Comparison of ENCODE assay signal across 8 cellular contexts in the genomic region with DNA sequence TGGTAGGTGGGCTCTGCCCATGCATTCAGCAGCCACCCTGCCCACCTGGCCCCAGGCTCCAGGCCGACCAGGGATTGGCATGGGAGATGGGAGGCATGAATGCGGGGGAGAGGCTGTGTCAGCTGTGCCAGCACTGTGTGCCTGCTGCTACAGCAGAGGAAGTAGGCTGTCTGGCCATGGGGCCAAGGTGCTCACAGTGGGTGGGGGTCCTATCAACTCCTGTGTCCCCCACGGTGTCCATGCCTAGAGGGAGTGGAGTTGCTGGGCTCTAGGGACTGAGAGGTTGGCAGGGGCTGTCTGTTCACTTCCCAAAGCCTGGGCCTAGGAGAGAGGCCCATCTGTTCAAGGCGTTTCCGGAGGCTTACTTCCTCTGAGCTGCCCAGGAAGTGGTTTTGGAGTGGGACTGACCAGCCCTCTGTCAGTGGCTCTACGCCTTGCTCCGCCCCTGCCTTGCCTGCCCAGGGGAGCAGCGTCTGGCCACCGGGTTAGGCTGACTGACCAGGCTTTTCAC. TPM values are rescaled to one million over a fixed set of nuclear protein-coding genes. Genes with fewer than 3 reads are reported as not detected.
DNase-seq lines count a peak whose midpoint lies in the region; ATAC-seq, FAIRE-seq and TF ChIP-seq lines count a peak whose summit lies in the region.

No MANE protein-coding gene starts in this region.

- peak; percentile 59 for FAIRE-seq in GM18507 (lab: Jason Lieb, UNC)

- H3K9me3 ChIP-seq in SJCRH30 (replicated peaks) (no peaks in the 10 kb centered on the region), gastrocnemius medialis (no peaks in the 10 kb centered on the region)

- H3K27me3 ChIP-seq in SJCRH30 (no peaks in the 10 kb centered on the region), gastrocnemius medialis (no peaks in the 10 kb centered on the region)

- DNase-seq in GM18507 (ENCODE audit: extremely low spot score, insufficient read length, low read depth) (no peak), SJCRH30 (peak; percentile 76 to 84), foreskin fibroblast (peak; percentile 67 to 86), gastrocnemius medialis (peak; percentile 47 to 62), NCI-H2196 treated with DMSO at 0.1 percent for 48 hours (lab: John Stamatoyannopoulos, UW; ENCODE audit: unreplicated experiment) (no peak), D341Med (ENCODE audit: low spot score) (no peak)
- no peak for DNase-seq in activated naive CD4-positive, alpha-beta T cell treated with anti-CD3 and anti-CD28 coated beads, Interleukin-2, amount 50 U/mL, for 72 hours (ENCODE audit: low spot score in 2 of 2)
- no peak for DNase-seq in activated CD4-positive, alpha-beta T cell treated with anti-CD3 and anti-CD28 coated beads for 4 hours

- intact Hi-C loops in gastrocnemius medialis (cut with DNase I; ENCODE audit: low total_unique reads): no loop called here

- in situ Hi-C loops in gastrocnemius medialis (cut with MboI; ENCODE audit: low sequenced_read_pairs in 4 of 4): no loop called here

- no peaks in the 10 kb centered on the region for H3K9me3 Mint-ChIP-seq in activated naive CD4-positive, alpha-beta T cell treated with anti-CD3 and anti-CD28 coated beads, Interleukin-2, amount 50 U/mL, for 72 hours

- H3K27ac ChIP-seq in SJCRH30 (peak overlapping the region; percentile 42), gastrocnemius medialis (no peak overlapping the region)

- H3K27ac Mint-ChIP-seq in activated naive CD4-positive, alpha-beta T cell treated with anti-CD3 and anti-CD28 coated beads, Interleukin-2, amount 50 U/mL, for 72 hours: no peak overlapping the region

- H3K36me3 ChIP-seq in SJCRH30: no peaks in the 10 kb centered on the region
- no peaks in the 10 kb centered on the region for H3K36me3 ChIP-seq in gastrocnemius medialis

- H3K4me1 ChIP-seq in SJCRH30 (peaks cover 15% of the 10 kb centered on the region), gastrocnemius medialis (peaks cover 4 to 6% of the 10 kb centered on the region in 2 donors)

- H3K4me3 ChIP-seq in SJCRH30: no peak overlapping the region
- no peak overlapping the region for H3K4me3 ChIP-seq in foreskin fibroblast (ENCODE audit: low read depth in 1 of 2, low read length in 2 of 2)
- H3K4me3 ChIP-seq in gastrocnemius medialis: no peak overlapping the region

- H3K36me3 Mint-ChIP-seq in activated naive CD4-positive, alpha-beta T cell treated with anti-CD3 and anti-CD28 coated beads, Interleukin-2, amount 50 U/mL, for 72 hours: no peaks in the 10 kb centered on the region

- ATAC-seq in gastrocnemius medialis: peak; percentile 60 to 69
- ATAC-seq in activated naive CD4-positive, alpha-beta T cell treated with anti-CD3 and anti-CD28 coated beads, Interleukin-2, amount 50 U/mL, for 72 hours: no peak

- TF ChIP-seq CTCF in foreskin fibroblast (IDR thresholded peaks at IDR 0.05; ENCODE audit: low read depth, low read length): no peak
- TF ChIP-seq CTCF in gastrocnemius medialis (IDR thresholded peaks at IDR 0.05 in 4 of 5, conservative IDR thresholded peaks at IDR 0.05 in 1 of 5): no peak

- TF ChIP-seq POLR2A in gastrocnemius medialis (IDR thresholded peaks at IDR 0.05): no peak

RNA-seq across cellular contexts. Expression of a gene that starts 5.8 kb away (rescaled TPM):
- total RNA-seq in SJCRH30 (2014; rRNA removed; shearing (Covaris generic)): 4.1 and 4.6 TPM in 2 replicates
- total RNA-seq in gastrocnemius medialis: 1 to 10 TPM; 2.1 to 5.9 (median 3.4) TPM
- total RNA-seq in activated naive CD4-positive, alpha-beta T cell treated with anti-CD3 and anti-CD28 coated beads, Interleukin-2, amount 50 U/mL, for 72 hours: 10 to 100 TPM in 1 of 2 donors, 1 to 10 TPM in 1; 3.4 to 22.5 TPM

RNA-seq across cellular contexts. Expression of a gene that starts 36.6 kb away (rescaled TPM):
- 20.6 and 22.0 TPM in 2 replicates for total RNA-seq in SJCRH30 (2014; rRNA removed; shearing (Covaris generic))
- total RNA-seq in gastrocnemius medialis: 1 to 10 TPM; 2.5 to 5.7 (median 5.2) TPM
- total RNA-seq in activated naive CD4-positive, alpha-beta T cell treated with anti-CD3 and anti-CD28 coated beads, Interleukin-2, amount 50 U/mL, for 72 hours: 10 to 100 TPM; 19.5 to 38.3 TPM

Comparison
In these comparisons a context has a peak if more than half of its experiments do, and no peak if none do; other contexts are left out.
1. DNase-seq: peak in SJCRH30 (2 of 2), foreskin fibroblast (2 of 2) and gastrocnemius medialis (2 of 2); none in GM18507 (single experiment), activated naive CD4-positive, alpha-beta T cell treated with anti-CD3 and anti-CD28 coated beads, Interleukin-2, amount 50 U/mL, for 72 hours (0 of 2), activated CD4-positive, alpha-beta T cell treated with anti-CD3 and anti-CD28 coated beads for 4 hours (0 of 2), NCI-H2196 treated with DMSO at 0.1 percent for 48 hours (single experiment) and D341Med (single experiment).
2. ATAC-seq: peak in gastrocnemius medialis (2 of 2); none in activated naive CD4-positive, alpha-beta T cell treated with anti-CD3 and anti-CD28 coated beads, Interleukin-2, amount 50 U/mL, for 72 hours (0 of 2).